In the genomic region with DNA sequence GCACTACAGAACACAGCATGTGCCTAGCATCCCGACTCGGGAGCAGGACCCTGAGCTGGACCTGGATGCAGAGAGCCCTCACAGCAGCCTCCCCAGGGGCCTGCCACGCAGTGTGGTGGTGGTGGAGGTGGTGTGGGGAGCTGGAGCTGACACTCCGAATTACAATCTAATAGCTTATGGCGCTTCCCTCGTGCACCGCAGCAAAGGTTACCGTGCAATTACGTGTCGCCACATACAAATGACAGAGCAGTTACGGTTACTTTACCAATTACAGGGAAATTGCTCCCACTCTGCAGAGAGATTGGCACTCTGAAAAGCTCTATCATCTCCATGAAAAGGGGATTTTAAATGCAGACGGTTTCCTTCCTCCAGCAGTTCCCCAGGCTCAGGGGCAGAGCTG, we compare ENCODE assay signal across 22 cellular contexts.
"Had no signal": no experiment of that assay in that cellular context is flagged by ENCODE, and none has a peak within 500 bp of the region (broad histone marks: within the 10 kb centered on the region; RNA-seq: fewer than 3 reads in every experiment).

No MANE protein-coding gene starts in this region.

- H3K4me2 ChIP-seq: KMS-11, SK-N-SH had no signal

- H3K9me3 ChIP-seq: SJSA1, SK-N-SH had no signal

- DNase-seq: Kasumi-1, MM.1S, NCI-H1092 treated with DMSO at 0.1 percent for 48 hours, NCI-H1417, NCI-H1436 treated with DMSO at 0.1 percent for 48 hours, NCI-H1694, NCI-H187 treated with DMSO at 0.1 percent for 48 hours, NCI-H2029 treated with DMSO at 0.1 percent for 48 hours, NCI-H2171 treated with DMSO at 0.1 percent for 48 hours, NCI-H226, NCI-H446, NCI-H510A, NCI-H526, NCI-H82, Right ventricle myocardium superior, RPMI8226, SIG-M5, SK-N-SH had no signal

- ATAC-seq: K562 had no signal

- H3K4me1 ChIP-seq: SJSA1 had no signal

- H3K36me3 ChIP-seq: SJSA1 had no signal

- H3K27ac ChIP-seq: HL-60, KMS-11, SJSA1 had no signal

- H3K27me3 ChIP-seq: SJSA1 had no signal

- H3K4me3 ChIP-seq: K562, SJSA1 had no signal

- H3K9ac ChIP-seq: KMS-11, SK-N-SH had no signal

- H3K9me2 ChIP-seq: SK-N-SH had no signal
